Comparison of ENCODE assay signal across 1 cellular context in genomic region chr14:74500417-74501134, GRCh38.
TF ChIP-seq lines count a peak whose summit lies in the region.

No MANE protein-coding gene starts in this region.

TF ChIP-seq in H1, 55 proteins besides CTCF, POLR2A, EP300 and RAD21:
- TF ChIP-seq POLR2AphosphoS5 (IDR thresholded peaks at IDR 0.05; ENCODE audit: low read depth, low read length) (peak; percentile 57), YY1 (IDR thresholded peaks at IDR 0.05; ENCODE audit: low read depth, low read length) (peak; percentile 74), HDAC2 (IDR thresholded peaks at IDR 0.05; ENCODE audit: borderline replicate concordance in 1 of 2, low read depth in 2 of 2, low read length in 2 of 2) (0 out of 4 replicates have a peak, but pooled peaks of 1 of the 2 experiments have one; percentile 39), SP1 (IDR thresholded peaks at IDR 0.05; ENCODE audit: low read depth, low read length) (no peak)
